Comparison of ENCODE assay signal across 8 cellular contexts in the genomic region with DNA sequence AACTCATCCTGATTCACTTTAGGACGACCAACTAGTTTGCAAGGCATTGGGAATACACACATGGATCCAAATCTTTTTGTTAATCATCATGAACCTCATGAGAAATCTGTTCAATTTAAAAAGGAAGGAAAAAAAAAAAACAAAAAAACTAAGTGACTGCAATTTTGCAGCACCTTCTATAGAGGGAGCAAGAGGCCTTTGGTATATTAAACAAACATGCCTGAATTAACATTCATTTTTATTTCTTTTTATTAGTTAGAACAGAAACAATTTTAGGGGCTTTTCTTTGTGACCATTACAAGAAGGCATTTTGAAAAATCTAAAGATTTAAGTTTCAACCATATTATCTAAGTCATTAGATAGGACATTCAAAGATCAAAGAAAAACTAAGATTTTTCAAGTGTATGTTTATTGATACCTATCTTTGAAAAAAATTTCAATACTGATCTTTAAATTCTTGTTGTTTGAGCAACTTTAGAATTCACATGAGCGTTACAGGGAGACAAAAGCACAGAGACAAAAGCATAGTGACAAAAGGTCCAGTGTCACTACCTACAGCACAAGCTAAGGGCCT.
A peak's percentile ranks its signal among the peaks of the same experiment; 100 is the strongest.
DNase-seq lines count a peak whose midpoint lies in the region; ATAC-seq and TF ChIP-seq lines count a peak whose summit lies in the region.

No MANE protein-coding gene starts in this region.

- H3K27ac Mint-ChIP-seq in activated B cell treated with CpG ODN at 0.5 μM for 24 hours, result peak overlapping the region; percentile 41

- H3K9me3 ChIP-seq in tibial nerve, result no peaks in the 10 kb centered on the region

- H3K36me3 ChIP-seq in tibial nerve, result peaks cover 0 to 28% (median under 1%) of the 10 kb centered on the region in 3 donors

- no peak overlapping the region for H3K4me3 ChIP-seq in tibial nerve

- CTCF ChIA-PET in HEK293T (lab: Yijun Ruan, JAX), result no interaction called here
- CTCF ChIA-PET in activated B cell treated with CpG ODN at 0.5 μM for 24 hours (lab: Charles Lee), result interaction anchor here (0.8 to 3.0 kb wide), 5 partner anchors 29 to 922 kb away, joined by 3 to 39 read pairs (median 3); a partner anchor contains a TSS

- peak; percentile 40 for ATAC-seq in activated B cell treated with CpG ODN at 0.5 μM for 24 hours (ENCODE audit: low read depth)
- no peak for ATAC-seq in HG03175 (IDR thresholded peaks at IDR 0.05; ENCODE audit: unreplicated experiment)

- no peak for TF ChIP-seq EP300 in tibial nerve (IDR thresholded peaks at IDR 0.05)

- H3K4me3 Mint-ChIP-seq in activated B cell treated with CpG ODN at 0.5 μM for 24 hours, result no peak overlapping the region

- POLR2A ChIA-PET in HEK293T (lab: Yijun Ruan, JAX) (no interaction called here), activated B cell treated with CpG ODN at 0.5 μM for 24 hours (lab: Charles Lee) (no interaction called here)

- H3K9me3 Mint-ChIP-seq in activated B cell treated with CpG ODN at 0.5 μM for 24 hours, result no peaks in the 10 kb centered on the region

- TF ChIP-seq CTCF in activated B cell treated with CpG ODN at 0.5 μM for 24 hours (IDR thresholded peaks at IDR 0.05) (peak; percentile 65), tibial nerve (IDR thresholded peaks at IDR 0.05) (peak; percentile 46 to 73 (median 65))

- H3K27me3 Mint-ChIP-seq in activated B cell treated with CpG ODN at 0.5 μM for 24 hours, result no peaks in the 10 kb centered on the region

- H3K4me1 Mint-ChIP-seq in activated B cell treated with CpG ODN at 0.5 μM for 24 hours, result peaks cover 8% of the 10 kb centered on the region

- DNase-seq in DMS114 treated with DMSO at 0.1 percent for 48 hours (lab: John Stamatoyannopoulos, UW; ENCODE audit: unreplicated experiment) (peak; percentile 4), HEK293T (ENCODE audit: extremely low spot score) (peak; percentile 8), activated B cell treated with CpG ODN at 0.5 μM for 24 hours (no peak), iPS-NIHi11 (ENCODE audit: low spot score) (peak; percentile 35), tibial nerve (ENCODE audit: low spot score in 2 of 2) (no peak), NCI-H526 treated with DMSO at 0.1 percent for 48 hours (lab: John Stamatoyannopoulos, UW) (no peak)
- DNase-seq in stimulated activated naive CD4-positive, alpha-beta T cell treated with Interleukin-2 at 50 U/mL for 16 hours (lab: John Stamatoyannopoulos, UW), result no peak

- H3K36me3 Mint-ChIP-seq in activated B cell treated with CpG ODN at 0.5 μM for 24 hours (ENCODE audit: low read depth), result peaks cover 32% of the 10 kb centered on the region

- peaks cover 0 to 27% (median 0%) of the 10 kb centered on the region in 4 donors for H3K4me1 ChIP-seq in tibial nerve

- 38 to 39% methylated on average over 2 of the region's 2 CpGs for WGBS in tibial nerve, 2 donors

- intact Hi-C loops in activated B cell treated with CpG ODN at 0.5 μM for 24 hours (cut with micrococcal nuclease), result loop anchor here (1.0 to 10.0 kb wide), 8 partner anchors 151 to 1378 kb away; no protein-coding TSS in a partner anchor

- no peaks in the 10 kb centered on the region for H3K27me3 ChIP-seq in tibial nerve

- no peak for TF ChIP-seq POLR2A in tibial nerve (IDR thresholded peaks at IDR 0.05)

- H3K27ac ChIP-seq in tibial nerve, result peak overlapping the region in 1 of 4 donors; percentile 8

TF ChIP-seq in HEK293T, 16 proteins besides CTCF, POLR2A, EP300 and RAD21:
- TF ChIP-seq, protein P1, sequence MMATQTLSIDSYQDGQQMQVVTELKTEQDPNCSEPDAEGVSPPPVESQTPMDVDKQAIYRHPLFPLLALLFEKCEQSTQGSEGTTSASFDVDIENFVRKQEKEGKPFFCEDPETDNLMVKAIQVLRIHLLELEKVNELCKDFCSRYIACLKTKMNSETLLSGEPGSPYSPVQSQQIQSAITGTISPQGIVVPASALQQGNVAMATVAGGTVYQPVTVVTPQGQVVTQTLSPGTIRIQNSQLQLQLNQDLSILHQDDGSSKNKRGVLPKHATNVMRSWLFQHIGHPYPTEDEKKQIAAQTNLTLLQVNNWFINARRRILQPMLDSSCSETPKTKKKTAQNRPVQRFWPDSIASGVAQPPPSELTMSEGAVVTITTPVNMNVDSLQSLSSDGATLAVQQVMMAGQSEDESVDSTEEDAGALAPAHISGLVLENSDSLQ (IDR thresholded peaks at IDR 0.05), result no peak
- TF ChIP-seq ZNF384 (IDR thresholded peaks at IDR 0.05), result peak; percentile 96
TF ChIP-seq in HEK293T: peak in this region for 1.

Comparison
In these comparisons a context has a peak if more than half of its experiments do, and no peak if none do; other contexts are left out.
1. DNase-seq: peak in DMS114 treated with DMSO at 0.1 percent for 48 hours (single experiment), HEK293T (single experiment) and iPS-NIHi11 (single experiment); none in activated B cell treated with CpG ODN at 0.5 μM for 24 hours (single experiment), tibial nerve (0 of 2), stimulated activated naive CD4-positive, alpha-beta T cell treated with Interleukin-2 at 50 U/mL for 16 hours (single experiment) and NCI-H526 treated with DMSO at 0.1 percent for 48 hours (single experiment).